Comparison of ENCODE assay signal across 8 cellular contexts in genomic region chr9:122370303-122370702, GRCh38. TPM values are rescaled to one million over a fixed set of nuclear protein-coding genes. Genes with fewer than 3 reads are reported as not detected.
DNase-seq lines count a peak whose midpoint lies in the region; ATAC-seq and TF ChIP-seq lines count a peak whose summit lies in the region.

No MANE protein-coding gene starts in this region.

- intact Hi-C loops in activated B cell treated with CpG ODN at 0.5 μM for 24 hours (cut with micrococcal nuclease) = loop anchor here (10.0 kb wide), 1 partner anchor 106 kb away; the partner anchor contains the start of genes MRRF and RBM18
- intact Hi-C loops in lower lobe of right lung (cut with DNase I) = no loop called here
- intact Hi-C loops in PC-9 (cut with micrococcal nuclease; ENCODE audit: unreplicated experiment) = no loop called here
- intact Hi-C loops in tibial artery (cut with DNase I; ENCODE audit: low total_unique reads) = no loop called here

- H3K9me3 Mint-ChIP-seq in activated B cell treated with CpG ODN at 0.5 μM for 24 hours = no peaks in the 10 kb centered on the region

- H3K4me3 ChIP-seq in lower lobe of right lung (peak overlapping the region; percentile 59), PC-9 (no peak overlapping the region), tibial artery (peak overlapping the region in 1 of 2 donors; percentile 43)

- no peak overlapping the region for H2AFZ ChIP-seq in PC-9

- peaks cover 28% of the 10 kb centered on the region for H3K4me1 Mint-ChIP-seq in activated B cell treated with CpG ODN at 0.5 μM for 24 hours

- H3K4me1 ChIP-seq in lower lobe of right lung (peaks cover 25% of the 10 kb centered on the region), PC-9 (replicated peaks; ENCODE audit: insufficient read depth) (0 out of 2 replicates have a peak, but pooled peaks cover 6% of the 10 kb centered on the region), tibial artery (peaks cover 0 to 19% (median 14%) of the 10 kb centered on the region in 4 donors)

- H3K36me3 Mint-ChIP-seq in activated B cell treated with CpG ODN at 0.5 μM for 24 hours (ENCODE audit: low read depth) = no peaks in the 10 kb centered on the region

- H3K27me3 ChIP-seq in lower lobe of right lung (ENCODE audit: low read depth) = peaks cover 16% of the 10 kb centered on the region
- peaks cover 25% of the 10 kb centered on the region; the same call in 1 of the 2 replicates for H3K27me3 ChIP-seq in PC-9 (ENCODE audit: insufficient read depth, low read depth)
- H3K27me3 ChIP-seq in tibial artery = peaks cover 0 to 18% of the 10 kb centered on the region in 2 donors

- H3K27ac Mint-ChIP-seq in activated B cell treated with CpG ODN at 0.5 μM for 24 hours = peak overlapping the region; percentile 78

- H3K27ac ChIP-seq in lower lobe of right lung (peak overlapping the region; percentile 46), PC-9 (no peak overlapping the region), tibial artery (no peak overlapping the region)

- no peaks in the 10 kb centered on the region for H3K36me3 ChIP-seq in lower lobe of right lung
- H3K36me3 ChIP-seq in PC-9 (ENCODE audit: low read depth) = no peaks in the 10 kb centered on the region
- no peaks in the 10 kb centered on the region for H3K36me3 ChIP-seq in tibial artery

- BruUV-seq in PC-9 (replicated peaks; lab: Mats Ljungman, UMichigan) = no TSS peak

- POLR2A ChIA-PET in activated B cell treated with CpG ODN at 0.5 μM for 24 hours (lab: Charles Lee) = interaction anchor here (0.6 to 3.4 kb wide), 5 partner anchors 15 to 1259 kb away, joined by 3 to 16 read pairs (median 4); partner anchors contain the start of genes MRRF and RBM18
- POLR2A ChIA-PET in PC-9 (lab: Charles Lee; ENCODE audit: unreplicated experiment) = interaction anchor here (0.5 kb wide), 1 partner anchor 93 kb away, joined by 15 read pairs; no protein-coding TSS in a partner anchor

- CTCF ChIA-PET in activated B cell treated with CpG ODN at 0.5 μM for 24 hours (lab: Charles Lee) (interaction anchor here (0.6 to 1.2 kb wide), 3 partner anchors 14 to 820 kb away, joined by 3 read pairs; no protein-coding TSS in a partner anchor), PC-9 (lab: Charles Lee) (interaction anchor here (0.7 kb wide), 1 partner anchor 908 kb away, joined by 3 read pairs; no protein-coding TSS in a partner anchor)

- H3F3A ChIP-seq in PC-9 (ENCODE audit: insufficient read depth, low read depth) = no peaks in the 10 kb centered on the region

- H3K27me3 Mint-ChIP-seq in activated B cell treated with CpG ODN at 0.5 μM for 24 hours = no peaks in the 10 kb centered on the region

- no peaks in the 10 kb centered on the region for H3K9me2 ChIP-seq in PC-9 (ENCODE audit: insufficient read depth)

- H4K20me1 ChIP-seq in PC-9 (ENCODE audit: insufficient read depth) = no peaks in the 10 kb centered on the region

- TF ChIP-seq CTCF in activated B cell treated with CpG ODN at 0.5 μM for 24 hours (IDR thresholded peaks at IDR 0.05) (no peak), lower lobe of right lung (IDR thresholded peaks at IDR 0.05) (no peak), PC-9 (conservative IDR thresholded peaks at IDR 0.05) (no peak), tibial artery (IDR thresholded peaks at IDR 0.05) (no peak)

- ATAC-seq in HG02943 (IDR thresholded peaks at IDR 0.05; ENCODE audit: low read depth, unreplicated experiment) (peak; percentile 35), activated B cell treated with CpG ODN at 0.5 μM for 24 hours (ENCODE audit: low read depth) (peak; percentile 48), lower lobe of right lung (peak; percentile 55 to 56), GM19023 (IDR thresholded peaks at IDR 0.05; ENCODE audit: unreplicated experiment) (no peak)

- H3K9me3 ChIP-seq in lower lobe of right lung (no peaks in the 10 kb centered on the region), PC-9 (ENCODE audit: insufficient read depth, low read depth) (no peaks in the 10 kb centered on the region), tibial artery (no peaks in the 10 kb centered on the region)

- peak; percentile 51 for DNase-seq in GDM1 (lab: John Stamatoyannopoulos, UW)
- DNase-seq in activated B cell treated with CpG ODN at 0.5 μM for 24 hours = no peak
- DNase-seq in lower lobe of right lung = peak; percentile 73
- no peak for DNase-seq in PC-9
- no peak for DNase-seq in mucosa of gallbladder (ENCODE audit: low spot score)
- no peak for DNase-seq in tibial artery

- H3K79me2 ChIP-seq in PC-9 (ENCODE audit: low read depth) = no peaks in the 10 kb centered on the region

- H3K4me2 ChIP-seq in PC-9 = no peak overlapping the region

- peak overlapping the region; percentile 84 for H3K4me3 Mint-ChIP-seq in activated B cell treated with CpG ODN at 0.5 μM for 24 hours

RNA-seq across cellular contexts. Expression of gene PTGS1, which starts 0.5 kb away (rescaled TPM):
- total RNA-seq in activated B cell treated with CpG ODN at 0.5 μM for 24 hours (8.9 and 9.4 TPM in 2 replicates), lower lobe of right lung (14.9 TPM), PC-9 (2021) (1.8 TPM in 2 replicates), mucosa of gallbladder (24.1 TPM)

Comparison
In these comparisons a context has a peak if more than half of its experiments do, and no peak if none do; other contexts are left out.
1. DNase-seq: peak in GDM1 (single experiment) and lower lobe of right lung (single experiment); none in activated B cell treated with CpG ODN at 0.5 μM for 24 hours (single experiment), PC-9 (0 of 2), mucosa of gallbladder (single experiment) and tibial artery (0 of 2).